Comparison of ENCODE assay signal across 11 cellular contexts in genomic region chr14:93008381-93008780, GRCh38.
A peak's percentile ranks its signal among the peaks of the same experiment; 100 is the strongest.
DNase-seq lines count a peak whose midpoint lies in the region; ATAC-seq, FAIRE-seq and TF ChIP-seq lines count a peak whose summit lies in the region.
"Had no signal": no experiment of that assay in that cellular context is flagged by ENCODE, and none has a peak within 500 bp of the region (broad histone marks: within the 10 kb centered on the region; RNA-seq: fewer than 3 reads in every experiment).

No MANE protein-coding gene starts in this region.

- H3K36me3 Mint-ChIP-seq in astrocyte (ENCODE audit: low read depth, unreplicated experiment), result no peaks in the 10 kb centered on the region
- no peaks in the 10 kb centered on the region for H3K36me3 Mint-ChIP-seq in stimulated activated effector memory CD8-positive, alpha-beta T cell treated with anti-CD3 and anti-CD28 coated beads, Interleukin-12 subunit alpha, Interleukin-12 subunit beta, amount 100 ng/mL, for 72 hours

- H3K36me3 ChIP-seq in astrocyte (ENCODE audit: insufficient read depth, low read length), result no peaks in the 10 kb centered on the region
- no peaks in the 10 kb centered on the region for H3K36me3 ChIP-seq in right atrium auricular region

- no peak overlapping the region for H3K9ac ChIP-seq in astrocyte (ENCODE audit: low read length)

- no peak for ATAC-seq in stimulated activated effector memory CD8-positive, alpha-beta T cell treated with anti-CD3 and anti-CD28 coated beads, Interleukin-12 subunit alpha, Interleukin-12 subunit beta, amount 100 ng/mL, for 72 hours
- ATAC-seq in HG03108 (IDR thresholded peaks at IDR 0.05; ENCODE audit: unreplicated experiment), result no peak

- no peak for TF ChIP-seq CTCF in astrocyte (IDR thresholded peaks at IDR 0.05; ENCODE audit: insufficient read depth, low read depth, low read length)
- TF ChIP-seq CTCF in right atrium auricular region (IDR thresholded peaks at IDR 0.05), result no peak

- no peak overlapping the region for H3K4me3 Mint-ChIP-seq in astrocyte (ENCODE audit: unreplicated experiment)
- H3K4me3 Mint-ChIP-seq in stimulated activated effector memory CD8-positive, alpha-beta T cell treated with anti-CD3 and anti-CD28 coated beads, Interleukin-12 subunit alpha, Interleukin-12 subunit beta, amount 100 ng/mL, for 72 hours, result no peak overlapping the region

- H3K27me3 Mint-ChIP-seq in astrocyte (ENCODE audit: low read depth, unreplicated experiment), result peaks cover 17% of the 10 kb centered on the region

- H3K27me3 ChIP-seq in astrocyte (ENCODE audit: insufficient read depth, low read length) (peaks cover 3% of the 10 kb centered on the region), right atrium auricular region (no peaks in the 10 kb centered on the region)

- H4K20me1 ChIP-seq in astrocyte (ENCODE audit: insufficient read depth, low read length), result peaks cover 67% of the 10 kb centered on the region

- H3K4me3 ChIP-seq in astrocyte (ENCODE audit: insufficient read depth, low read depth, low read length) (no peak overlapping the region), right atrium auricular region (no peak overlapping the region)

- no peak overlapping the region for H3K4me2 ChIP-seq in astrocyte (ENCODE audit: low read length)

- H3K4me1 Mint-ChIP-seq in astrocyte (ENCODE audit: low read depth, unreplicated experiment), result peaks cover 31% of the 10 kb centered on the region
- H3K4me1 Mint-ChIP-seq in stimulated activated effector memory CD8-positive, alpha-beta T cell treated with anti-CD3 and anti-CD28 coated beads, Interleukin-12 subunit alpha, Interleukin-12 subunit beta, amount 100 ng/mL, for 72 hours, result peaks cover 39% of the 10 kb centered on the region

- H3K79me2 ChIP-seq in astrocyte (ENCODE audit: insufficient read depth, low read length), result no peaks in the 10 kb centered on the region

- H3K27ac Mint-ChIP-seq in astrocyte (ENCODE audit: unreplicated experiment), result peak overlapping the region; percentile 70
- H3K27ac Mint-ChIP-seq in stimulated activated effector memory CD8-positive, alpha-beta T cell treated with anti-CD3 and anti-CD28 coated beads, Interleukin-12 subunit alpha, Interleukin-12 subunit beta, amount 100 ng/mL, for 72 hours, result peak overlapping the region; percentile 35

- FAIRE-seq in astrocyte (lab: Jason Lieb, UNC), result no peak

- DNase-seq in HUDEP-2 (lab: John Stamatoyannopoulos, UW; ENCODE audit: unreplicated experiment in 76 of 76) (peak in 46 of 76 experiments; percentile 3 to 75 (median 32)), astrocyte (ENCODE audit: low read depth) (peak; percentile 47), right atrium auricular region (ENCODE audit: low spot score) (no peak), DMS53 treated with DMSO at 0.1 percent for 48 hours (lab: John Stamatoyannopoulos, UW; ENCODE audit: unreplicated experiment) (no peak), D341Med (ENCODE audit: low spot score) (no peak)
- DNase-seq in stimulated activated effector memory CD8-positive, alpha-beta T cell treated with anti-CD3 and anti-CD28 coated beads, Interleukin-12 subunit alpha, Interleukin-12 subunit beta, amount 100 ng/mL, for 72 hours (ENCODE audit: low spot score in 2 of 2), result no peak
- no peak for DNase-seq in NK-92 treated with Interleukin-12 subunit alpha and Interleukin-12 subunit beta, amount 100 ng/mL, for 24 hours (lab: John Stamatoyannopoulos, UW)
- DNase-seq: activated T-cell treated with anti-CD3 and anti-CD28 coated beads, Interleukin-2, amount 50 U/mL, for 1 hour; GF-D8; NCI-H1048 had no signal

- no peak overlapping the region for H2AFZ ChIP-seq in astrocyte (ENCODE audit: low read depth, low read length)

- no peaks in the 10 kb centered on the region for H3K9me3 ChIP-seq in astrocyte (ENCODE audit: insufficient read depth, low read depth, low read length)
- no peaks in the 10 kb centered on the region for H3K9me3 ChIP-seq in right atrium auricular region

- no peak overlapping the region for H3K27ac ChIP-seq in astrocyte (ENCODE audit: low read depth, low read length)
- H3K27ac ChIP-seq in right atrium auricular region, result peak overlapping the region; percentile 60 to 82

- peaks cover 36% of the 10 kb centered on the region for H3K4me1 ChIP-seq in astrocyte (ENCODE audit: insufficient read depth, low read length)
- H3K4me1 ChIP-seq in right atrium auricular region, result peaks cover 3 to 90% of the 10 kb centered on the region in 2 donors

- H3K9me3 Mint-ChIP-seq in astrocyte (ENCODE audit: unreplicated experiment), result no peaks in the 10 kb centered on the region
- H3K9me3 Mint-ChIP-seq in stimulated activated effector memory CD8-positive, alpha-beta T cell treated with anti-CD3 and anti-CD28 coated beads, Interleukin-12 subunit alpha, Interleukin-12 subunit beta, amount 100 ng/mL, for 72 hours, result no peaks in the 10 kb centered on the region

Comparison
In these comparisons a context has a peak if more than half of its experiments do, and no peak if none do; other contexts are left out.
1. DNase-seq: peak in HUDEP-2 (46 of 76) and astrocyte (single experiment); none in right atrium auricular region (single experiment), stimulated activated effector memory CD8-positive, alpha-beta T cell treated with anti-CD3 and anti-CD28 coated beads, Interleukin-12 subunit alpha, Interleukin-12 subunit beta, amount 100 ng/mL, for 72 hours (0 of 2), DMS53 treated with DMSO at 0.1 percent for 48 hours (single experiment), NK-92 treated with Interleukin-12 subunit alpha and Interleukin-12 subunit beta, amount 100 ng/mL, for 24 hours (single experiment) and D341Med (single experiment).